Comparison of ENCODE assay signal across 1 cellular context in the genomic region with DNA sequence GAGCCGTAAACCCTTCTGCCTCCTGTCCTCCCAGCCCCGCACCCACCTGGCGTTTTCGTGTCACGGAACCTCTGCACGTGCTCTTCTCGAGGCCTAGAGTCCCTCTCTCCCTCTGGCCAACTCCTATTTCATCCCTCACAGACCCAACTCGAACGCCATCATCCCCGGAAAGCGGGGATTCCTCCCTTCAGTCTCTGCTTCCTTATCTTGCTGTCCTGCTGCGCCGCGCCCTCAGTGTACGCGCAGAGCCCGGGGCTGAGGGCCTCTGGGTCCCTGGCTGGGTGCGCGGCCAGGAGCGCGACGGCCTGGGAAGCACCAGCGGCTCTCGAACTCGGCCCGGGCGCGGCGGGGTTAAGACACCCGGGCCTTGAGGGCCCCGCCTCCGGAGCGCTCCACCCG.
TF ChIP-seq lines count a peak whose summit lies in the region.

No MANE protein-coding gene starts in this region.

TF ChIP-seq in HEK293, 187 proteins besides CTCF, POLR2A, EP300 and RAD21 (continued from another document and continues in another):
- TF ChIP-seq, protein P1, sequence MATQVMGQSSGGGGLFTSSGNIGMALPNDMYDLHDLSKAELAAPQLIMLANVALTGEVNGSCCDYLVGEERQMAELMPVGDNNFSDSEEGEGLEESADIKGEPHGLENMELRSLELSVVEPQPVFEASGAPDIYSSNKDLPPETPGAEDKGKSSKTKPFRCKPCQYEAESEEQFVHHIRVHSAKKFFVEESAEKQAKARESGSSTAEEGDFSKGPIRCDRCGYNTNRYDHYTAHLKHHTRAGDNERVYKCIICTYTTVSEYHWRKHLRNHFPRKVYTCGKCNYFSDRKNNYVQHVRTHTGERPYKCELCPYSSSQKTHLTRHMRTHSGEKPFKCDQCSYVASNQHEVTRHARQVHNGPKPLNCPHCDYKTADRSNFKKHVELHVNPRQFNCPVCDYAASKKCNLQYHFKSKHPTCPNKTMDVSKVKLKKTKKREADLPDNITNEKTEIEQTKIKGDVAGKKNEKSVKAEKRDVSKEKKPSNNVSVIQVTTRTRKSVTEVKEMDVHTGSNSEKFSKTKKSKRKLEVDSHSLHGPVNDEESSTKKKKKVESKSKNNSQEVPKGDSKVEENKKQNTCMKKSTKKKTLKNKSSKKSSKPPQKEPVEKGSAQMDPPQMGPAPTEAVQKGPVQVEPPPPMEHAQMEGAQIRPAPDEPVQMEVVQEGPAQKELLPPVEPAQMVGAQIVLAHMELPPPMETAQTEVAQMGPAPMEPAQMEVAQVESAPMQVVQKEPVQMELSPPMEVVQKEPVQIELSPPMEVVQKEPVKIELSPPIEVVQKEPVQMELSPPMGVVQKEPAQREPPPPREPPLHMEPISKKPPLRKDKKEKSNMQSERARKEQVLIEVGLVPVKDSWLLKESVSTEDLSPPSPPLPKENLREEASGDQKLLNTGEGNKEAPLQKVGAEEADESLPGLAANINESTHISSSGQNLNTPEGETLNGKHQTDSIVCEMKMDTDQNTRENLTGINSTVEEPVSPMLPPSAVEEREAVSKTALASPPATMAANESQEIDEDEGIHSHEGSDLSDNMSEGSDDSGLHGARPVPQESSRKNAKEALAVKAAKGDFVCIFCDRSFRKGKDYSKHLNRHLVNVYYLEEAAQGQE (tag by site-specific recombination; IDR thresholded peaks at IDR 0.05), result peak; percentile 46; the same call in 1 of the 2 replicates
- TF ChIP-seq GFI1B (tag by site-specific recombination; IDR thresholded peaks at IDR 0.05) (no peak; the same call in 1 of the 2 replicates), ZNF391 (tag by site-specific recombination; IDR thresholded peaks at IDR 0.05; ENCODE audit: borderline replicate concordance, low read depth) (peak; percentile 27; the same call in 1 of the 2 replicates), ZNF324 (tag by site-specific recombination; IDR thresholded peaks at IDR 0.05) (peak; percentile 69; the same call in 1 of the 2 replicates), ZFP37 (tag by site-specific recombination; IDR thresholded peaks at IDR 0.05) (peak; percentile 55; the same call in 1 of the 2 replicates), ZNF791 (tag by site-specific recombination; IDR thresholded peaks at IDR 0.05) (no peak), OVOL3 (tag by site-specific recombination; IDR thresholded peaks at IDR 0.05) (no peak), HOXD13 (CRISPR knock-in tag; IDR thresholded peaks at IDR 0.05; ENCODE audit: borderline replicate concordance) (no peak), ZNF37A (tag by site-specific recombination; IDR thresholded peaks at IDR 0.05) (no peak), ZNF274 (IDR thresholded peaks at IDR 0.05; ENCODE audit: low read length) (no peak), ZNF274 (tag by site-specific recombination; IDR thresholded peaks at IDR 0.05; ENCODE audit: borderline replicate concordance) (no peak), ZSCAN16 (tag by site-specific recombination; IDR thresholded peaks at IDR 0.05) (no peak), ZNF555 (tag by site-specific recombination; conservative IDR thresholded peaks at IDR 0.05) (no peak), ZSCAN23 (tag by site-specific recombination; IDR thresholded peaks at IDR 0.05) (peak; percentile 16; the same call in 1 of the 2 replicates), ZNF501 (tag by site-specific recombination; IDR thresholded peaks at IDR 0.05) (0 out of 2 replicates have a peak, but pooled peaks have one; percentile 65), ZBTB20 (tag by site-specific recombination; IDR thresholded peaks at IDR 0.05) (peak; percentile 89), KLF9 (tag by site-specific recombination; IDR thresholded peaks at IDR 0.05; ENCODE audit: low read depth) (peak; percentile 11; the same call in 1 of the 2 replicates), ZFP69B (tag by site-specific recombination; IDR thresholded peaks at IDR 0.05) (peak; percentile 39; the same call in 1 of the 2 replicates), RBAK (tag by site-specific recombination; IDR thresholded peaks at IDR 0.05) (no peak), MYNN (tag by site-specific recombination; IDR thresholded peaks at IDR 0.05; ENCODE audit: borderline replicate concordance) (no peak), MEIS1 (CRISPR knock-in tag; IDR thresholded peaks at IDR 0.05; ENCODE audit: borderline replicate concordance) (no peak), KLF7 (tag by site-specific recombination; IDR thresholded peaks at IDR 0.05; ENCODE audit: borderline replicate concordance) (no peak; the same call in 1 of the 2 replicates), ZNF423 (tag by site-specific recombination; IDR thresholded peaks at IDR 0.05) (peak; percentile 74; the same call in 1 of the 2 replicates), KLF1 (tag by site-specific recombination; IDR thresholded peaks at IDR 0.05) (peak; percentile 14), ZNF24 (tag by site-specific recombination; IDR thresholded peaks at IDR 0.05) (no peak; the same call in 1 of the 2 replicates), ZSCAN30 (tag by site-specific recombination; IDR thresholded peaks at IDR 0.05) (peak; percentile 64; the same call in 1 of the 2 replicates), ZNF2 (tag by site-specific recombination; IDR thresholded peaks at IDR 0.05) (peak; percentile 54), ZXDB (tag by site-specific recombination; IDR thresholded peaks at IDR 0.05) (peak; percentile 44), ZNF76 (tag by site-specific recombination; IDR thresholded peaks at IDR 0.05; ENCODE audit: borderline replicate concordance, low read depth) (peak; percentile 78), ZNF48 (tag by site-specific recombination; IDR thresholded peaks at IDR 0.05) (no peak), KLF10 (tag by site-specific recombination; IDR thresholded peaks at IDR 0.05) (no peak), ZBTB21 (tag by site-specific recombination; IDR thresholded peaks at IDR 0.05) (no peak), GLI4 (tag by site-specific recombination; IDR thresholded peaks at IDR 0.05) (0 out of 2 replicates have a peak, but pooled peaks have one; percentile 37), ZIC2 (tag by site-specific recombination; IDR thresholded peaks at IDR 0.05) (peak; percentile 87), SALL2 (tag by site-specific recombination; IDR thresholded peaks at IDR 0.05; ENCODE audit: borderline replicate concordance) (no peak)
- TF ChIP-seq, protein P2, sequence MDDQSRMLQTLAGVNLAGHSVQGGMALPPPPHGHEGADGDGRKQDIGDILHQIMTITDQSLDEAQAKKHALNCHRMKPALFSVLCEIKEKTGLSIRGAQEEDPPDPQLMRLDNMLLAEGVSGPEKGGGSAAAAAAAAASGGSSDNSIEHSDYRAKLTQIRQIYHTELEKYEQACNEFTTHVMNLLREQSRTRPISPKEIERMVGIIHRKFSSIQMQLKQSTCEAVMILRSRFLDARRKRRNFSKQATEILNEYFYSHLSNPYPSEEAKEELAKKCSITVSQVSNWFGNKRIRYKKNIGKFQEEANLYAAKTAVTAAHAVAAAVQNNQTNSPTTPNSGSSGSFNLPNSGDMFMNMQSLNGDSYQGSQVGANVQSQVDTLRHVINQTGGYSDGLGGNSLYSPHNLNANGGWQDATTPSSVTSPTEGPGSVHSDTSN (CRISPR knock-in tag; IDR thresholded peaks at IDR 0.05), result no peak
- TF ChIP-seq, protein P3, sequence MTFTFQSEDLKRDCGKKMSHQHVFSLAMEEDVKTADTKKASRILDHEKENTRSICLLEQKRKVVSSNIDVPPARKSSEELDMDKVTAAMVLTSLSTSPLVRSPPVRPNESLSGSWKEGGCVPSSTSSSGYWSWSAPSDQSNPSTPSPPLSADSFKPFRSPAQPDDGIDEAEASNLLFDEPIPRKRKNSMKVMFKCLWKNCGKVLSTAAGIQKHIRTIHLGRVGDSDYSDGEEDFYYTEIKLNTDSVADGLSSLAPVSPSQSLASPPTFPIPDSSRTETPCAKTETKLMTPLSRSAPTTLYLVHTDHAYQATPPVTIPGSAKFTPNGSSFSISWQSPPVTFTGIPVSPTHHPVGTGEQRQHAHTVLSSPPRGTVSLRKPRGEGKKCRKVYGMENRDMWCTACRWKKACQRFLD (tag by site-specific recombination; IDR thresholded peaks at IDR 0.05), result no peak
- TF ChIP-seq, protein P4, sequence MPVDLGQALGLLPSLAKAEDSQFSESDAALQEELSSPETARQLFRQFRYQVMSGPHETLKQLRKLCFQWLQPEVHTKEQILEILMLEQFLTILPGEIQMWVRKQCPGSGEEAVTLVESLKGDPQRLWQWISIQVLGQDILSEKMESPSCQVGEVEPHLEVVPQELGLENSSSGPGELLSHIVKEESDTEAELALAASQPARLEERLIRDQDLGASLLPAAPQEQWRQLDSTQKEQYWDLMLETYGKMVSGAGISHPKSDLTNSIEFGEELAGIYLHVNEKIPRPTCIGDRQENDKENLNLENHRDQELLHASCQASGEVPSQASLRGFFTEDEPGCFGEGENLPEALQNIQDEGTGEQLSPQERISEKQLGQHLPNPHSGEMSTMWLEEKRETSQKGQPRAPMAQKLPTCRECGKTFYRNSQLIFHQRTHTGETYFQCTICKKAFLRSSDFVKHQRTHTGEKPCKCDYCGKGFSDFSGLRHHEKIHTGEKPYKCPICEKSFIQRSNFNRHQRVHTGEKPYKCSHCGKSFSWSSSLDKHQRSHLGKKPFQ (tag by site-specific recombination; IDR thresholded peaks at IDR 0.05), result no peak
- TF ChIP-seq, protein P5, sequence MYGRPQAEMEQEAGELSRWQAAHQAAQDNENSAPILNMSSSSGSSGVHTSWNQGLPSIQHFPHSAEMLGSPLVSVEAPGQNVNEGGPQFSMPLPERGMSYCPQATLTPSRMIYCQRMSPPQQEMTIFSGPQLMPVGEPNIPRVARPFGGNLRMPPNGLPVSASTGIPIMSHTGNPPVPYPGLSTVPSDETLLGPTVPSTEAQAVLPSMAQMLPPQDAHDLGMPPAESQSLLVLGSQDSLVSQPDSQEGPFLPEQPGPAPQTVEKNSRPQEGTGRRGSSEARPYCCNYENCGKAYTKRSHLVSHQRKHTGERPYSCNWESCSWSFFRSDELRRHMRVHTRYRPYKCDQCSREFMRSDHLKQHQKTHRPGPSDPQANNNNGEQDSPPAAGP (tag by site-specific recombination; IDR thresholded peaks at IDR 0.05), result peak; percentile 64; the same call in 1 of the 2 replicates
- TF ChIP-seq, protein P6, sequence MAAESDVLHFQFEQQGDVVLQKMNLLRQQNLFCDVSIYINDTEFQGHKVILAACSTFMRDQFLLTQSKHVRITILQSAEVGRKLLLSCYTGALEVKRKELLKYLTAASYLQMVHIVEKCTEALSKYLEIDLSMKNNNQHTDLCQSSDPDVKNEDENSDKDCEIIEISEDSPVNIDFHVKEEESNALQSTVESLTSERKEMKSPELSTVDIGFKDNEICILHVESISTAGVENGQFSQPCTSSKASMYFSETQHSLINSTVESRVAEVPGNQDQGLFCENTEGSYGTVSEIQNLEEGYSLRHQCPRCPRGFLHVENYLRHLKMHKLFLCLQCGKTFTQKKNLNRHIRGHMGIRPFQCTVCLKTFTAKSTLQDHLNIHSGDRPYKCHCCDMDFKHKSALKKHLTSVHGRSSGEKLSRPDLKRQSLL (tag by site-specific recombination; IDR thresholded peaks at IDR 0.05), result peak; percentile 87
- TF ChIP-seq, protein P7, sequence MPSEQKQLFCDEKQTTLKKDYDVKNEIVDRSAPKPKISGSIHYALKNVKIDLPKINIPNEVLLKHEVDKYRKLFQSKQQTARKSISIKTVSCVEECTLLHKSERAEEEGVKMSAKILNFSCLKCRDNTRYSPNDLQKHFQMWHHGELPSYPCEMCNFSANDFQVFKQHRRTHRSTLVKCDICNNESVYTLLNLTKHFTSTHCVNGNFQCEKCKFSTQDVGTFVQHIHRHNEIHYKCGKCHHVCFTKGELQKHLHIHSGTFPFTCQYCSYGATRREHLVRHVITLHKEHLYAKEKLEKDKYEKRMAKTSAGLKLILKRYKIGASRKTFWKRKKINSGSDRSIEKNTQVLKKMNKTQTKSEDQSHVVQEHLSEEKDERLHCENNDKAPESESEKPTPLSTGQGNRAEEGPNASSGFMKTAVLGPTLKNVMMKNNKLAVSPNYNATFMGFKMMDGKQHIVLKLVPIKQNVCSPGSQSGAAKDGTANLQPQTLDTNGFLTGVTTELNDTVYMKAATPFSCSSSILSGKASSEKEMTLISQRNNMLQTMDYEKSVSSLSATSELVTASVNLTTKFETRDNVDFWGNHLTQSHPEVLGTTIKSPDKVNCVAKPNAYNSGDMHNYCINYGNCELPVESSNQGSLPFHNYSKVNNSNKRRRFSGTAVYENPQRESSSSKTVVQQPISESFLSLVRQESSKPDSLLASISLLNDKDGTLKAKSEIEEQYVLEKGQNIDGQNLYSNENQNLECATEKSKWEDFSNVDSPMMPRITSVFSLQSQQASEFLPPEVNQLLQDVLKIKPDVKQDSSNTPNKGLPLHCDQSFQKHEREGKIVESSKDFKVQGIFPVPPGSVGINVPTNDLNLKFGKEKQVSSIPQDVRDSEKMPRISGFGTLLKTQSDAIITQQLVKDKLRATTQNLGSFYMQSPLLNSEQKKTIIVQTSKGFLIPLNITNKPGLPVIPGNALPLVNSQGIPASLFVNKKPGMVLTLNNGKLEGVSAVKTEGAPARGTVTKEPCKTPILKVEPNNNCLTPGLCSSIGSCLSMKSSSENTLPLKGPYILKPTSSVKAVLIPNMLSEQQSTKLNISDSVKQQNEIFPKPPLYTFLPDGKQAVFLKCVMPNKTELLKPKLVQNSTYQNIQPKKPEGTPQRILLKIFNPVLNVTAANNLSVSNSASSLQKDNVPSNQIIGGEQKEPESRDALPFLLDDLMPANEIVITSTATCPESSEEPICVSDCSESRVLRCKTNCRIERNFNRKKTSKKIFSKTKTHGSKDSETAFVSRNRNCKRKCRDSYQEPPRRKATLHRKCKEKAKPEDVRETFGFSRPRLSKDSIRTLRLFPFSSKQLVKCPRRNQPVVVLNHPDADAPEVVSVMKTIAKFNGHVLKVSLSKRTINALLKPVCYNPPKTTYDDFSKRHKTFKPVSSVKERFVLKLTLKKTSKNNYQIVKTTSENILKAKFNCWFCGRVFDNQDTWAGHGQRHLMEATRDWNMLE (tag by site-specific recombination; conservative IDR thresholded peaks at IDR 0.05; ENCODE audit: low read depth), result no peak
- TF ChIP-seq, protein P8, sequence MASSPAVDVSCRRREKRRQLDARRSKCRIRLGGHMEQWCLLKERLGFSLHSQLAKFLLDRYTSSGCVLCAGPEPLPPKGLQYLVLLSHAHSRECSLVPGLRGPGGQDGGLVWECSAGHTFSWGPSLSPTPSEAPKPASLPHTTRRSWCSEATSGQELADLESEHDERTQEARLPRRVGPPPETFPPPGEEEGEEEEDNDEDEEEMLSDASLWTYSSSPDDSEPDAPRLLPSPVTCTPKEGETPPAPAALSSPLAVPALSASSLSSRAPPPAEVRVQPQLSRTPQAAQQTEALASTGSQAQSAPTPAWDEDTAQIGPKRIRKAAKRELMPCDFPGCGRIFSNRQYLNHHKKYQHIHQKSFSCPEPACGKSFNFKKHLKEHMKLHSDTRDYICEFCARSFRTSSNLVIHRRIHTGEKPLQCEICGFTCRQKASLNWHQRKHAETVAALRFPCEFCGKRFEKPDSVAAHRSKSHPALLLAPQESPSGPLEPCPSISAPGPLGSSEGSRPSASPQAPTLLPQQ (tag by site-specific recombination; IDR thresholded peaks at IDR 0.05), result 0 out of 2 replicates have a peak, but pooled peaks have one; percentile 59
- TF ChIP-seq, protein P9, sequence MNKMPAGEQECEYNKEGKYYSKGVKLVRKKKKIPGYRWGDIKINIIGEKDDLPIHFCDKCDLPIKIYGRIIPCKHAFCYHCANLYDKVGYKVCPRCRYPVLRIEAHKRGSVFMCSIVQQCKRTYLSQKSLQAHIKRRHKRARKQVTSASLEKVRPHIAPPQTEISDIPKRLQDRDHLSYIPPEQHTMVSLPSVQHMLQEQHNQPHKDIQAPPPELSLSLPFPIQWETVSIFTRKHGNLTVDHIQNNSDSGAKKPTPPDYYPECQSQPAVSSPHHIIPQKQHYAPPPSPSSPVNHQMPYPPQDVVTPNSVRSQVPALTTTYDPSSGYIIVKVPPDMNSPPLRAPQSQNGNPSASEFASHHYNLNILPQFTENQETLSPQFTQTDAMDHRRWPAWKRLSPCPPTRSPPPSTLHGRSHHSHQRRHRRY (tag by site-specific recombination; IDR thresholded peaks at IDR 0.05), result no peak
